In the genomic region with DNA sequence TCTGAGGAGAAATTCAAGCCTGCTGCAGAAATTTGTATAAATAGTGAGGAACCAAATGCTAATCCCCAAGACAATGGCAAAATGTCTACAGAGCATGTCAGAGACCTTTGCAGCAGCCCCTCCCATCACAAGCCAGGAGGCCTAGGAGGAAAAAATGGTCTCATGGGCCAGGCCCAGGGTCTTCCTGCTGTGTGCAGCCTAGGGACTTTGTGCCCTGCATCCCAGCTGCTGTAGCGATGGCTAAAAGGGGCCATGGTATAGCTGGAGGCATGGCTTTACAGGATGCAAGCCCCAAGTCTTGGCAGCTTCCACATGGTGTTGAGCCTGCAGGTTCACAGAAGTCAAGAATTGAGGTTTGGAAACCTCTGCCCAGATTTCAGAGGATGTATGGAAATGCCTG, we compare ENCODE assay signal across 32 cellular contexts.
"Had no signal": no experiment of that assay in that cellular context is flagged by ENCODE, and none has a peak within 500 bp of the region (broad histone marks: within the 10 kb centered on the region; RNA-seq: fewer than 3 reads in every experiment).

No MANE protein-coding gene starts in this region.

- DNase-seq: activated effector memory CD4-positive, alpha-beta T cell treated with anti-CD3 and anti-CD28 coated beads, Interleukin-2, amount 50 U/mL, for 16 hours; activated effector memory CD4-positive, alpha-beta T cell treated with Interleukin-2 at 50 U/mL for 16 hours; activated gamma-delta T cell; activated gamma-delta T cell treated with Interleukin-2 at 50 U/mL for 16 hours; activated naive CD4-positive, alpha-beta T cell; activated naive CD4-positive, alpha-beta T cell treated with anti-CD3 and anti-CD28 coated beads for 36 hours; activated naive CD4-positive, alpha-beta T cell treated with anti-CD3 and anti-CD28 coated beads, Interleukin-2, amount 10 ng/mL, durations not matched to agents 7 days and 5 days; activated naive CD4-positive, alpha-beta T cell treated with anti-CD3 and anti-CD28 coated beads, Interleukin-2, amount 50 U/mL, for 16 hours; activated naive CD4-positive, alpha-beta T cell treated with Interleukin-2 at 50 U/mL for 16 hours; activated naive CD8-positive, alpha-beta T cell treated with anti-CD3 and anti-CD28 coated beads for 36 hours; activated naive CD8-positive, alpha-beta T cell treated with anti-CD3 and anti-CD28 coated beads, Interleukin-2, amount 10 ng/mL, durations not matched to agents 7 days and 5 days; activated naive CD8-positive, alpha-beta T cell treated with anti-CD3 and anti-CD28 coated beads, Interleukin-2, amount 50 U/mL, for 24 hours; activated T-cell treated with anti-CD3 and anti-CD28 coated beads, Interleukin-2, amount 50 U/mL, for 4 hours; activated T-cell treated with anti-CD3 and anti-CD28 coated beads, Interleukin-2, amount 50 U/mL, for 48 hours; activated T-cell treated with anti-CD3 and anti-CD28 coated beads, Interleukin-2, amount 50 U/mL, for 72 hours; adrenal gland; amniotic stem cell; amygdala; anterior cingulate cortex; aorta; body of pancreas; brain microvascular endothelial cell; caudate nucleus; central memory CD4-positive, alpha-beta T cell; cerebellar nuclear complex had no signal

- H3K36me3 ChIP-seq: adrenal gland, ascending aorta, brain microvascular endothelial cell, breast epithelium, cardiac muscle cell had no signal

- H3K27ac ChIP-seq: adrenal gland, ascending aorta, body of pancreas, brain microvascular endothelial cell, breast epithelium, cardiac muscle cell had no signal

- H3K9me3 ChIP-seq: adrenal gland, ascending aorta had no signal

- H3K4me3 ChIP-seq: adrenal gland, ascending aorta, body of pancreas, breast epithelium, cardiac muscle cell had no signal

- FAIRE-seq: astrocyte, bronchial epithelial cell had no signal

- H3K4me1 ChIP-seq: adrenal gland, ascending aorta, body of pancreas had no signal

- ATAC-seq: activated naive CD4-positive, alpha-beta T cell treated with anti-CD3 and anti-CD28 coated beads, Interleukin-2, amount 50 U/mL, for 72 hours; activated naive CD8-positive, alpha-beta T cell treated with anti-CD3 and anti-CD28 coated beads, Interleukin-2, amount 50 U/mL, for 24 hours; activated T-cell treated with anti-CD3 and anti-CD28 coated beads, Interleukin-2, amount 50 U/mL, for 4 hours; activated T-cell treated with anti-CD3 and anti-CD28 coated beads, Interleukin-2, amount 50 U/mL, for 72 hours; activated T-helper 17 cell treated with anti-CD3 and anti-CD28 coated beads, Interleukin-2, amount 50 U/mL, for 72 hours; body of pancreas had no signal
